Comparison of ENCODE assay signal across 25 cellular contexts in genomic region chr9:23740531-23740930, GRCh38.
"Had no signal": no experiment of that assay in that cellular context is flagged by ENCODE, and none has a peak within 500 bp of the region (broad histone marks: within the 10 kb centered on the region; RNA-seq: fewer than 3 reads in every experiment).

No MANE protein-coding gene starts in this region.

- H3K36me3 ChIP-seq: breast epithelium, esophagus muscularis mucosa, heart right ventricle, neutrophil, ovary, right lobe of liver, thoracic aorta had no signal

- H3K27ac Mint-ChIP-seq: activated CD8-positive, alpha-beta T cell treated with anti-CD3 and anti-CD28 coated beads for 36 hours; activated naive CD4-positive, alpha-beta T cell treated with anti-CD3 and anti-CD28 coated beads, Interleukin-2, amount 50 U/mL, for 72 hours; activated T-helper 2 cell treated with anti-CD3 and anti-CD28 coated beads, Interferon-gamma antibody, Interleukin-2, Interleukin-4, amounts not matched to agents 10 μg/mL and 5 μg/mL and 100 μg/mL, durations not matched to agents 14 hours and 24 hours and 36 hours; endodermal cell; natural killer cell treated with Interleukin-12 subunit alpha and Interleukin-12 subunit beta and Interleukin-15 and Interleukin-18, amount 100 ng/mL, for 72 hours; progenitor cell of endocrine pancreas had no signal

- H3K27ac ChIP-seq: breast epithelium, esophagus muscularis mucosa, foreskin keratinocyte, heart right ventricle, neutrophil, ovary, right lobe of liver, thoracic aorta had no signal

- H3K4me3 Mint-ChIP-seq: activated CD8-positive, alpha-beta T cell treated with anti-CD3 and anti-CD28 coated beads for 36 hours; endodermal cell; natural killer cell treated with Interleukin-12 subunit alpha and Interleukin-12 subunit beta and Interleukin-15 and Interleukin-18, amount 100 ng/mL, for 72 hours had no signal

- H3K27me3 ChIP-seq: breast epithelium, esophagus muscularis mucosa, foreskin keratinocyte, neutrophil, ovary, right lobe of liver had no signal

- H3K4me1 ChIP-seq: breast epithelium, heart right ventricle, right lobe of liver had no signal

- DNase-seq: activated CD4-positive, alpha-beta T cell treated with anti-CD3 and anti-CD28 coated beads, Interleukin-2, amount 50 U/mL, for 1 hour; activated CD8-positive, alpha-beta T cell treated with anti-CD3 and anti-CD28 coated beads for 36 hours; activated naive CD4-positive, alpha-beta T cell; activated T-cell treated with anti-CD3 and anti-CD28 coated beads, Interleukin-2, amount 50 U/mL, for 48 hours; central memory CD4-positive, alpha-beta T cell; endodermal cell; foreskin keratinocyte; heart right ventricle; left cardiac atrium; left ventricle myocardium superior; mucosa of descending colon; ovary; right lobe of liver; stimulated activated CD4-positive, alpha-beta T cell treated with anti-CD3 and anti-CD28 coated beads, Interleukin-2, amount 100 ng/mL, for 48 hours; stimulated activated naive CD8-positive, alpha-beta T cell treated with anti-CD3 and anti-CD28 coated beads, Interleukin-15, Interleukin-2, amounts not matched to agents 100 U/mL and 50 U/mL, for 24 hours; T-helper 2 cell; trophoblast cell had no signal

- H3K27me3 Mint-ChIP-seq: activated CD8-positive, alpha-beta T cell treated with anti-CD3 and anti-CD28 coated beads for 36 hours; natural killer cell treated with Interleukin-12 subunit alpha and Interleukin-12 subunit beta and Interleukin-15 and Interleukin-18, amount 100 ng/mL, for 72 hours; progenitor cell of endocrine pancreas had no signal

- H3K9me3 ChIP-seq: breast epithelium, esophagus muscularis mucosa, heart right ventricle, mucosa of descending colon, neutrophil, ovary, right lobe of liver, thoracic aorta had no signal

- H3K4me3 ChIP-seq: breast epithelium, esophagus muscularis mucosa, heart right ventricle, mucosa of descending colon, ovary, right lobe of liver, thoracic aorta had no signal

- H3K9me3 Mint-ChIP-seq: activated CD8-positive, alpha-beta T cell treated with anti-CD3 and anti-CD28 coated beads for 36 hours; endodermal cell had no signal
